Comparison of ENCODE assay signal across 17 cellular contexts in genomic region chr17:63189082-63189481, GRCh38.
DNase-seq lines count a peak whose midpoint lies in the region; ATAC-seq and TF ChIP-seq lines count a peak whose summit lies in the region.
"Had no signal": no experiment of that assay in that cellular context is flagged by ENCODE, and none has a peak within 500 bp of the region (broad histone marks: within the 10 kb centered on the region; RNA-seq: fewer than 3 reads in every experiment).

No MANE protein-coding gene starts in this region.

- in situ Hi-C loops in brain microvascular endothelial cell (cut with HindIII; ENCODE audit: low pct_ligation_motif_present, low sequenced_read_pairs) = no loop called here

- POLR2A ChIA-PET in activated CD8-positive, alpha-beta T cell treated with anti-CD3 and anti-CD28 coated beads for 36 hours (lab: Charles Lee) = no interaction called here
- POLR2A ChIA-PET in activated CD8-positive, alpha-beta T cell treated with anti-CD3 and anti-CD28 coated beads, Interleukin-2, amount 10 ng/mL, durations not matched to agents 7 days and 5 days (lab: Charles Lee) = no interaction called here

- ATAC-seq in activated CD8-positive, alpha-beta T cell treated with anti-CD3 and anti-CD28 coated beads for 36 hours = peak; percentile 10
- no peak for ATAC-seq in activated CD8-positive, alpha-beta T cell treated with anti-CD3 and anti-CD28 coated beads, Interleukin-2, amount 10 ng/mL, durations not matched to agents 7 days and 5 days
- peak; percentile 61 for ATAC-seq in activated T-helper 17 cell treated with anti-CD3 and anti-CD28 coated beads, Interleukin-2, amount 50 U/mL, for 72 hours (replicated peaks)
- no peak for ATAC-seq in GM21515 (IDR thresholded peaks at IDR 0.05; ENCODE audit: unreplicated experiment)
- no peak for ATAC-seq in HG03378 (IDR thresholded peaks at IDR 0.05; ENCODE audit: unreplicated experiment)
- ATAC-seq: T-cell had no signal

- H3K4me1 Mint-ChIP-seq in activated CD8-positive, alpha-beta T cell treated with anti-CD3 and anti-CD28 coated beads for 36 hours (ENCODE audit: low read depth) = peaks cover 10% of the 10 kb centered on the region
- no peaks in the 10 kb centered on the region for H3K4me1 Mint-ChIP-seq in activated CD8-positive, alpha-beta T cell treated with anti-CD3 and anti-CD28 coated beads, Interleukin-2, amount 10 ng/mL, durations not matched to agents 7 days and 5 days (ENCODE audit: low read depth)
- no peaks in the 10 kb centered on the region for H3K4me1 Mint-ChIP-seq in activated T-helper 17 cell treated with anti-CD3 and anti-CD28 coated beads, Interleukin-2, amount 50 U/mL, for 72 hours

- no peak overlapping the region for H3K4me3 Mint-ChIP-seq in activated CD8-positive, alpha-beta T cell treated with anti-CD3 and anti-CD28 coated beads for 36 hours
- no peak overlapping the region for H3K4me3 Mint-ChIP-seq in activated CD8-positive, alpha-beta T cell treated with anti-CD3 and anti-CD28 coated beads, Interleukin-2, amount 10 ng/mL, durations not matched to agents 7 days and 5 days
- H3K4me3 Mint-ChIP-seq in activated T-helper 17 cell treated with anti-CD3 and anti-CD28 coated beads, Interleukin-2, amount 50 U/mL, for 72 hours = no peak overlapping the region
- H3K4me3 Mint-ChIP-seq: activated naive CD4-positive, alpha-beta T cell treated with anti-CD3 and anti-CD28 coated beads for 36 hours; T-cell had no signal

- peaks cover 3% of the 10 kb centered on the region for H3K36me3 ChIP-seq in brain microvascular endothelial cell (replicated peaks)
- H3K36me3 ChIP-seq: tibial artery had no signal

- no peaks in the 10 kb centered on the region for H3K9me3 Mint-ChIP-seq in activated CD8-positive, alpha-beta T cell treated with anti-CD3 and anti-CD28 coated beads for 36 hours
- peaks cover 3% of the 10 kb centered on the region for H3K9me3 Mint-ChIP-seq in activated CD8-positive, alpha-beta T cell treated with anti-CD3 and anti-CD28 coated beads, Interleukin-2, amount 10 ng/mL, durations not matched to agents 7 days and 5 days (ENCODE audit: insufficient read depth)
- H3K9me3 Mint-ChIP-seq in activated T-helper 17 cell treated with anti-CD3 and anti-CD28 coated beads, Interleukin-2, amount 50 U/mL, for 72 hours = no peaks in the 10 kb centered on the region

- TF ChIP-seq CTCF in activated CD8-positive, alpha-beta T cell treated with anti-CD3 and anti-CD28 coated beads for 36 hours (IDR thresholded peaks at IDR 0.05) = no peak
- TF ChIP-seq CTCF in fibroblast of pulmonary artery (IDR thresholded peaks at IDR 0.05; ENCODE audit: low read length, missing control alignments) (no peak), brain microvascular endothelial cell (IDR thresholded peaks at IDR 0.05; ENCODE audit: low read depth, low read length, missing control alignments) (no peak)

- no peak overlapping the region for H3K27ac ChIP-seq in brain microvascular endothelial cell
- H3K27ac ChIP-seq: tibial artery had no signal

- no peak for DNase-seq in activated CD8-positive, alpha-beta T cell treated with anti-CD3 and anti-CD28 coated beads for 36 hours
- DNase-seq in activated CD8-positive, alpha-beta T cell treated with anti-CD3 and anti-CD28 coated beads, Interleukin-2, amount 10 ng/mL, durations not matched to agents 7 days and 5 days = no peak
- DNase-seq in fibroblast of pulmonary artery (ENCODE audit: low read depth) (peak; percentile 68), brain microvascular endothelial cell (no peak), cerebellar nuclear complex (lab: John Stamatoyannopoulos, UW) (no peak)
- DNase-seq: activated CD8-positive, alpha-beta memory T cell treated with anti-CD3 and anti-CD28 coated beads for 24 hours; activated naive CD4-positive, alpha-beta T cell treated with anti-CD3 and anti-CD28 coated beads for 36 hours; hippocampal formation; Kasumi-1; NCI-H2081 treated with DMSO at 0.1 percent for 48 hours; NK-92 treated with Interleukin-12 subunit alpha and Interleukin-12 subunit beta, amount 100 ng/mL, for 24 hours; T-cell; tibial artery had no signal

- H3K4me3 ChIP-seq in fibroblast of pulmonary artery (replicated peaks; ENCODE audit: low read depth, low read length) = no peak overlapping the region
- H3K4me3 ChIP-seq in brain microvascular endothelial cell (ENCODE audit: low read depth, low read length) = no peak overlapping the region
- H3K4me3 ChIP-seq: lung, tibial artery had no signal

- H3K27me3 ChIP-seq in brain microvascular endothelial cell (replicated peaks) = no peaks in the 10 kb centered on the region
- H3K27me3 ChIP-seq: tibial artery had no signal

- no peaks in the 10 kb centered on the region for H3K27me3 Mint-ChIP-seq in activated CD8-positive, alpha-beta T cell treated with anti-CD3 and anti-CD28 coated beads for 36 hours
- no peaks in the 10 kb centered on the region for H3K27me3 Mint-ChIP-seq in activated CD8-positive, alpha-beta T cell treated with anti-CD3 and anti-CD28 coated beads, Interleukin-2, amount 10 ng/mL, durations not matched to agents 7 days and 5 days (ENCODE audit: low read depth)
- no peaks in the 10 kb centered on the region for H3K27me3 Mint-ChIP-seq in activated T-helper 17 cell treated with anti-CD3 and anti-CD28 coated beads, Interleukin-2, amount 50 U/mL, for 72 hours
- H3K27me3 Mint-ChIP-seq: T-cell had no signal

- no peaks in the 10 kb centered on the region for H3K36me3 Mint-ChIP-seq in activated CD8-positive, alpha-beta T cell treated with anti-CD3 and anti-CD28 coated beads for 36 hours (ENCODE audit: low read depth)
- H3K36me3 Mint-ChIP-seq in activated CD8-positive, alpha-beta T cell treated with anti-CD3 and anti-CD28 coated beads, Interleukin-2, amount 10 ng/mL, durations not matched to agents 7 days and 5 days (ENCODE audit: low read depth) = peaks cover 2% of the 10 kb centered on the region
- H3K36me3 Mint-ChIP-seq in activated T-helper 17 cell treated with anti-CD3 and anti-CD28 coated beads, Interleukin-2, amount 50 U/mL, for 72 hours (ENCODE audit: low read depth) = peaks cover 5% of the 10 kb centered on the region

- intact Hi-C loops in activated CD8-positive, alpha-beta T cell treated with anti-CD3 and anti-CD28 coated beads for 36 hours (cut with micrococcal nuclease) = no loop called here

- H3K27ac Mint-ChIP-seq in activated CD8-positive, alpha-beta T cell treated with anti-CD3 and anti-CD28 coated beads for 36 hours = no peak overlapping the region
- H3K27ac Mint-ChIP-seq in activated CD8-positive, alpha-beta T cell treated with anti-CD3 and anti-CD28 coated beads, Interleukin-2, amount 10 ng/mL, durations not matched to agents 7 days and 5 days = no peak overlapping the region
- peak overlapping the region; percentile 19 for H3K27ac Mint-ChIP-seq in activated T-helper 17 cell treated with anti-CD3 and anti-CD28 coated beads, Interleukin-2, amount 50 U/mL, for 72 hours
- H3K27ac Mint-ChIP-seq: activated naive CD4-positive, alpha-beta T cell treated with anti-CD3 and anti-CD28 coated beads for 36 hours; T-cell had no signal

- CTCF ChIA-PET in activated CD8-positive, alpha-beta T cell treated with anti-CD3 and anti-CD28 coated beads for 36 hours (lab: Charles Lee) = no interaction called here
- CTCF ChIA-PET in activated CD8-positive, alpha-beta T cell treated with anti-CD3 and anti-CD28 coated beads, Interleukin-2, amount 10 ng/mL, durations not matched to agents 7 days and 5 days (lab: Charles Lee) = no interaction called here

Comparison
In these comparisons a context has a peak if more than half of its experiments do, and no peak if none do; other contexts are left out.
1. ATAC-seq: peak in activated CD8-positive, alpha-beta T cell treated with anti-CD3 and anti-CD28 coated beads for 36 hours (single experiment) and activated T-helper 17 cell treated with anti-CD3 and anti-CD28 coated beads, Interleukin-2, amount 50 U/mL, for 72 hours (single experiment); none in activated CD8-positive, alpha-beta T cell treated with anti-CD3 and anti-CD28 coated beads, Interleukin-2, amount 10 ng/mL, durations not matched to agents 7 days and 5 days (single experiment), GM21515 (single experiment) and HG03378 (single experiment).